1 cellular context compared by ENCODE assay signal in the genomic region with DNA sequence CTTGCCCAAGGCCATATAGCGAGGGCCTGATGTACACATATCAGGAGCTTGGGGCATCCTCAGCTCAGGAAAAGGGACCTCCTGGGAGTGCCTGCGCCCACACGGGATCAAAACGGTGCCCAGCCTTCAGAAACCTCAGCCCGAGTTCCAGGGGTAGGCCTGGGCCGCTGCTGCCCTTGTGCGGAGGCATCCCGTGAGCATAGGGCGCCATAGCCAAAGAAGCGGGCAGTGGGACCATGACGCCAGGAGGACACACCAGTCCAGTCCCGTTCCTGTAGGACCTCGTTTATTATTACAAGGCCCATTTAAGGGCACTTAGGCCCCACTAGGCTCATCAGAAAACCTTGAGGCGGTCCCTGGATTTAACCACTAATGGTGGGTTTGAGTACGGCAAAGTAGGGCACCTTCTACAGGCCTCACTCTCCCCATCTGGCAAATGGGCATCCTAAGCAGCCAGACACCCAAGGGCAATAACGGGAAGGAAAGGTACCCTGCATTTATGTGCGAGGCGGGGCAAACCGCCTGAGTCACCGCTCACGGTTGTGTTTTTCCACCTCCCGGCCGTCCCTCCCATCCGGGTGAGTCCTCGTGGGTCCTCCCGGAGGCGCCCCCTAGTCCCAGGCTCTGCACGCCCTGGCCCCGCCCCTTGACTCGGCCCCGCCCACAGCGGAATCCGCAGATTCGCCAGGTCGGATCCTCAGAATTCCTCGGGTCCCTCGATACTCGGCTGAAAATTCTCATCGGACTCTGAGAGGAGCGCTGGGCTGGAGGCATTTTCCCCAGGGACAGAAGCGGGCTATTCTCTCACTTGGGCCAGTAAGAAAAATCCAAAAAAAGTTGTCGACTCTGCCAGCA.
TF ChIP-seq lines count a peak whose summit lies in the region.

No MANE protein-coding gene starts in this region.

TF ChIP-seq in HEK293, 187 proteins besides CTCF, POLR2A, EP300 and RAD21 (continued from another document and continues in another):
- TF ChIP-seq ZBTB21 (tag by site-specific recombination; IDR thresholded peaks at IDR 0.05) (no peak; the same call in 1 of the 2 replicates), ZNF132 (tag by site-specific recombination; IDR thresholded peaks at IDR 0.05; ENCODE audit: borderline replicate concordance) (no peak), ZNF530 (tag by site-specific recombination; IDR thresholded peaks at IDR 0.05; ENCODE audit: low read depth) (no peak), BCL11B (tag by site-specific recombination; IDR thresholded peaks at IDR 0.05; ENCODE audit: low read depth) (no peak), SETDB1 (IDR thresholded peaks at IDR 0.05; ENCODE audit: insufficient read length, low read length) (no peak), ZNF138 (tag by site-specific recombination; IDR thresholded peaks at IDR 0.05; ENCODE audit: borderline replicate concordance) (0 out of 2 replicates have a peak, but pooled peaks have one; percentile 65), ZNF311 (tag by site-specific recombination; IDR thresholded peaks at IDR 0.05; ENCODE audit: borderline replicate concordance) (no peak), ZNF837 (tag by site-specific recombination; IDR thresholded peaks at IDR 0.05) (no peak), ZNF175 (tag by site-specific recombination; IDR thresholded peaks at IDR 0.05) (no peak), ZNF133 (tag by site-specific recombination; IDR thresholded peaks at IDR 0.05) (no peak), ZNF548 (tag by site-specific recombination; IDR thresholded peaks at IDR 0.05) (0 out of 2 replicates have a peak, but pooled peaks have one; percentile 38), ZNF510 (tag by site-specific recombination; IDR thresholded peaks at IDR 0.05; ENCODE audit: insufficient replicate concordance) (no peak), ZNF785 (tag by site-specific recombination; IDR thresholded peaks at IDR 0.05) (no peak), ZNF324 (tag by site-specific recombination; IDR thresholded peaks at IDR 0.05) (no peak), ZBTB1 (tag by site-specific recombination; IDR thresholded peaks at IDR 0.05) (no peak), HOXD13 (CRISPR knock-in tag; IDR thresholded peaks at IDR 0.05; ENCODE audit: borderline replicate concordance) (no peak), ZNF558 (tag by site-specific recombination; IDR thresholded peaks at IDR 0.05) (no peak), ZNF549 (tag by site-specific recombination; IDR thresholded peaks at IDR 0.05) (no peak), SP7 (tag by site-specific recombination; IDR thresholded peaks at IDR 0.05) (peak; percentile 81), ZNF521 (tag by site-specific recombination; IDR thresholded peaks at IDR 0.05) (no peak), SP3 (tag by site-specific recombination; IDR thresholded peaks at IDR 0.05) (no peak), ZNF274 (IDR thresholded peaks at IDR 0.05; ENCODE audit: low read length) (no peak), ZNF274 (tag by site-specific recombination; IDR thresholded peaks at IDR 0.05; ENCODE audit: borderline replicate concordance) (no peak), GLIS2 (tag by site-specific recombination; IDR thresholded peaks at IDR 0.05) (peak; percentile 95), ZNF626 (tag by site-specific recombination; IDR thresholded peaks at IDR 0.05) (no peak), EGR2 (tag by site-specific recombination; IDR thresholded peaks at IDR 0.05; ENCODE audit: low read depth) (peak; percentile 48; the same call in 1 of the 2 replicates), OSR2 (tag by site-specific recombination; IDR thresholded peaks at IDR 0.05) (no peak), ZNF223 (tag by site-specific recombination; IDR thresholded peaks at IDR 0.05) (no peak), RBAK (tag by site-specific recombination; IDR thresholded peaks at IDR 0.05) (no peak), ZNF221 (tag by site-specific recombination; IDR thresholded peaks at IDR 0.05; ENCODE audit: borderline replicate concordance) (peak; percentile 44; the same call in 1 of the 2 replicates), ZNF394 (tag by site-specific recombination; IDR thresholded peaks at IDR 0.05; ENCODE audit: borderline replicate concordance) (no peak), ZBTB7A (tag by site-specific recombination; IDR thresholded peaks at IDR 0.05; ENCODE audit: low read depth) (no peak), ZNF830 (tag by site-specific recombination; IDR thresholded peaks at IDR 0.05; ENCODE audit: low read depth) (no peak), KLF9 (tag by site-specific recombination; IDR thresholded peaks at IDR 0.05; ENCODE audit: low read depth) (peak; percentile 84), SALL2 (tag by site-specific recombination; IDR thresholded peaks at IDR 0.05; ENCODE audit: borderline replicate concordance) (no peak), TRIM28 (IDR thresholded peaks at IDR 0.05; ENCODE audit: borderline replicate concordance, low read length) (0 out of 2 replicates have a peak, but pooled peaks have one; percentile 3), ZBTB20 (tag by site-specific recombination; IDR thresholded peaks at IDR 0.05) (peak; percentile 66), ZNF76 (tag by site-specific recombination; IDR thresholded peaks at IDR 0.05; ENCODE audit: borderline replicate concordance, low read depth) (no peak)
- TF ChIP-seq, protein P1, sequence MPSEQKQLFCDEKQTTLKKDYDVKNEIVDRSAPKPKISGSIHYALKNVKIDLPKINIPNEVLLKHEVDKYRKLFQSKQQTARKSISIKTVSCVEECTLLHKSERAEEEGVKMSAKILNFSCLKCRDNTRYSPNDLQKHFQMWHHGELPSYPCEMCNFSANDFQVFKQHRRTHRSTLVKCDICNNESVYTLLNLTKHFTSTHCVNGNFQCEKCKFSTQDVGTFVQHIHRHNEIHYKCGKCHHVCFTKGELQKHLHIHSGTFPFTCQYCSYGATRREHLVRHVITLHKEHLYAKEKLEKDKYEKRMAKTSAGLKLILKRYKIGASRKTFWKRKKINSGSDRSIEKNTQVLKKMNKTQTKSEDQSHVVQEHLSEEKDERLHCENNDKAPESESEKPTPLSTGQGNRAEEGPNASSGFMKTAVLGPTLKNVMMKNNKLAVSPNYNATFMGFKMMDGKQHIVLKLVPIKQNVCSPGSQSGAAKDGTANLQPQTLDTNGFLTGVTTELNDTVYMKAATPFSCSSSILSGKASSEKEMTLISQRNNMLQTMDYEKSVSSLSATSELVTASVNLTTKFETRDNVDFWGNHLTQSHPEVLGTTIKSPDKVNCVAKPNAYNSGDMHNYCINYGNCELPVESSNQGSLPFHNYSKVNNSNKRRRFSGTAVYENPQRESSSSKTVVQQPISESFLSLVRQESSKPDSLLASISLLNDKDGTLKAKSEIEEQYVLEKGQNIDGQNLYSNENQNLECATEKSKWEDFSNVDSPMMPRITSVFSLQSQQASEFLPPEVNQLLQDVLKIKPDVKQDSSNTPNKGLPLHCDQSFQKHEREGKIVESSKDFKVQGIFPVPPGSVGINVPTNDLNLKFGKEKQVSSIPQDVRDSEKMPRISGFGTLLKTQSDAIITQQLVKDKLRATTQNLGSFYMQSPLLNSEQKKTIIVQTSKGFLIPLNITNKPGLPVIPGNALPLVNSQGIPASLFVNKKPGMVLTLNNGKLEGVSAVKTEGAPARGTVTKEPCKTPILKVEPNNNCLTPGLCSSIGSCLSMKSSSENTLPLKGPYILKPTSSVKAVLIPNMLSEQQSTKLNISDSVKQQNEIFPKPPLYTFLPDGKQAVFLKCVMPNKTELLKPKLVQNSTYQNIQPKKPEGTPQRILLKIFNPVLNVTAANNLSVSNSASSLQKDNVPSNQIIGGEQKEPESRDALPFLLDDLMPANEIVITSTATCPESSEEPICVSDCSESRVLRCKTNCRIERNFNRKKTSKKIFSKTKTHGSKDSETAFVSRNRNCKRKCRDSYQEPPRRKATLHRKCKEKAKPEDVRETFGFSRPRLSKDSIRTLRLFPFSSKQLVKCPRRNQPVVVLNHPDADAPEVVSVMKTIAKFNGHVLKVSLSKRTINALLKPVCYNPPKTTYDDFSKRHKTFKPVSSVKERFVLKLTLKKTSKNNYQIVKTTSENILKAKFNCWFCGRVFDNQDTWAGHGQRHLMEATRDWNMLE (tag by site-specific recombination; conservative IDR thresholded peaks at IDR 0.05; ENCODE audit: low read depth), result no peak
- TF ChIP-seq, protein P2, sequence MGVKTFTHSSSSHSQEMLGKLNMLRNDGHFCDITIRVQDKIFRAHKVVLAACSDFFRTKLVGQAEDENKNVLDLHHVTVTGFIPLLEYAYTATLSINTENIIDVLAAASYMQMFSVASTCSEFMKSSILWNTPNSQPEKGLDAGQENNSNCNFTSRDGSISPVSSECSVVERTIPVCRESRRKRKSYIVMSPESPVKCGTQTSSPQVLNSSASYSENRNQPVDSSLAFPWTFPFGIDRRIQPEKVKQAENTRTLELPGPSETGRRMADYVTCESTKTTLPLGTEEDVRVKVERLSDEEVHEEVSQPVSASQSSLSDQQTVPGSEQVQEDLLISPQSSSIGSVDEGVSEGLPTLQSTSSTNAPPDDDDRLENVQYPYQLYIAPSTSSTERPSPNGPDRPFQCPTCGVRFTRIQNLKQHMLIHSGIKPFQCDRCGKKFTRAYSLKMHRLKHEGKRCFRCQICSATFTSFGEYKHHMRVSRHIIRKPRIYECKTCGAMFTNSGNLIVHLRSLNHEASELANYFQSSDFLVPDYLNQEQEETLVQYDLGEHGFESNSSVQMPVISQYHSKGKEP (tag by site-specific recombination; IDR thresholded peaks at IDR 0.05), result no peak
- TF ChIP-seq, protein P3, sequence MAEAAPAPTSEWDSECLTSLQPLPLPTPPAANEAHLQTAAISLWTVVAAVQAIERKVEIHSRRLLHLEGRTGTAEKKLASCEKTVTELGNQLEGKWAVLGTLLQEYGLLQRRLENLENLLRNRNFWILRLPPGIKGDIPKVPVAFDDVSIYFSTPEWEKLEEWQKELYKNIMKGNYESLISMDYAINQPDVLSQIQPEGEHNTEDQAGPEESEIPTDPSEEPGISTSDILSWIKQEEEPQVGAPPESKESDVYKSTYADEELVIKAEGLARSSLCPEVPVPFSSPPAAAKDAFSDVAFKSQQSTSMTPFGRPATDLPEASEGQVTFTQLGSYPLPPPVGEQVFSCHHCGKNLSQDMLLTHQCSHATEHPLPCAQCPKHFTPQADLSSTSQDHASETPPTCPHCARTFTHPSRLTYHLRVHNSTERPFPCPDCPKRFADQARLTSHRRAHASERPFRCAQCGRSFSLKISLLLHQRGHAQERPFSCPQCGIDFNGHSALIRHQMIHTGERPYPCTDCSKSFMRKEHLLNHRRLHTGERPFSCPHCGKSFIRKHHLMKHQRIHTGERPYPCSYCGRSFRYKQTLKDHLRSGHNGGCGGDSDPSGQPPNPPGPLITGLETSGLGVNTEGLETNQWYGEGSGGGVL (tag by site-specific recombination; IDR thresholded peaks at IDR 0.05), result peak; percentile 10; the same call in 1 of the 2 replicates
- TF ChIP-seq, protein P4, sequence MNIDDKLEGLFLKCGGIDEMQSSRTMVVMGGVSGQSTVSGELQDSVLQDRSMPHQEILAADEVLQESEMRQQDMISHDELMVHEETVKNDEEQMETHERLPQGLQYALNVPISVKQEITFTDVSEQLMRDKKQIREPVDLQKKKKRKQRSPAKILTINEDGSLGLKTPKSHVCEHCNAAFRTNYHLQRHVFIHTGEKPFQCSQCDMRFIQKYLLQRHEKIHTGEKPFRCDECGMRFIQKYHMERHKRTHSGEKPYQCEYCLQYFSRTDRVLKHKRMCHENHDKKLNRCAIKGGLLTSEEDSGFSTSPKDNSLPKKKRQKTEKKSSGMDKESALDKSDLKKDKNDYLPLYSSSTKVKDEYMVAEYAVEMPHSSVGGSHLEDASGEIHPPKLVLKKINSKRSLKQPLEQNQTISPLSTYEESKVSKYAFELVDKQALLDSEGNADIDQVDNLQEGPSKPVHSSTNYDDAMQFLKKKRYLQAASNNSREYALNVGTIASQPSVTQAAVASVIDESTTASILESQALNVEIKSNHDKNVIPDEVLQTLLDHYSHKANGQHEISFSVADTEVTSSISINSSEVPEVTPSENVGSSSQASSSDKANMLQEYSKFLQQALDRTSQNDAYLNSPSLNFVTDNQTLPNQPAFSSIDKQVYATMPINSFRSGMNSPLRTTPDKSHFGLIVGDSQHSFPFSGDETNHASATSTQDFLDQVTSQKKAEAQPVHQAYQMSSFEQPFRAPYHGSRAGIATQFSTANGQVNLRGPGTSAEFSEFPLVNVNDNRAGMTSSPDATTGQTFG (tag by site-specific recombination; IDR thresholded peaks at IDR 0.05; ENCODE audit: borderline replicate concordance), result no peak
- TF ChIP-seq, protein P5, sequence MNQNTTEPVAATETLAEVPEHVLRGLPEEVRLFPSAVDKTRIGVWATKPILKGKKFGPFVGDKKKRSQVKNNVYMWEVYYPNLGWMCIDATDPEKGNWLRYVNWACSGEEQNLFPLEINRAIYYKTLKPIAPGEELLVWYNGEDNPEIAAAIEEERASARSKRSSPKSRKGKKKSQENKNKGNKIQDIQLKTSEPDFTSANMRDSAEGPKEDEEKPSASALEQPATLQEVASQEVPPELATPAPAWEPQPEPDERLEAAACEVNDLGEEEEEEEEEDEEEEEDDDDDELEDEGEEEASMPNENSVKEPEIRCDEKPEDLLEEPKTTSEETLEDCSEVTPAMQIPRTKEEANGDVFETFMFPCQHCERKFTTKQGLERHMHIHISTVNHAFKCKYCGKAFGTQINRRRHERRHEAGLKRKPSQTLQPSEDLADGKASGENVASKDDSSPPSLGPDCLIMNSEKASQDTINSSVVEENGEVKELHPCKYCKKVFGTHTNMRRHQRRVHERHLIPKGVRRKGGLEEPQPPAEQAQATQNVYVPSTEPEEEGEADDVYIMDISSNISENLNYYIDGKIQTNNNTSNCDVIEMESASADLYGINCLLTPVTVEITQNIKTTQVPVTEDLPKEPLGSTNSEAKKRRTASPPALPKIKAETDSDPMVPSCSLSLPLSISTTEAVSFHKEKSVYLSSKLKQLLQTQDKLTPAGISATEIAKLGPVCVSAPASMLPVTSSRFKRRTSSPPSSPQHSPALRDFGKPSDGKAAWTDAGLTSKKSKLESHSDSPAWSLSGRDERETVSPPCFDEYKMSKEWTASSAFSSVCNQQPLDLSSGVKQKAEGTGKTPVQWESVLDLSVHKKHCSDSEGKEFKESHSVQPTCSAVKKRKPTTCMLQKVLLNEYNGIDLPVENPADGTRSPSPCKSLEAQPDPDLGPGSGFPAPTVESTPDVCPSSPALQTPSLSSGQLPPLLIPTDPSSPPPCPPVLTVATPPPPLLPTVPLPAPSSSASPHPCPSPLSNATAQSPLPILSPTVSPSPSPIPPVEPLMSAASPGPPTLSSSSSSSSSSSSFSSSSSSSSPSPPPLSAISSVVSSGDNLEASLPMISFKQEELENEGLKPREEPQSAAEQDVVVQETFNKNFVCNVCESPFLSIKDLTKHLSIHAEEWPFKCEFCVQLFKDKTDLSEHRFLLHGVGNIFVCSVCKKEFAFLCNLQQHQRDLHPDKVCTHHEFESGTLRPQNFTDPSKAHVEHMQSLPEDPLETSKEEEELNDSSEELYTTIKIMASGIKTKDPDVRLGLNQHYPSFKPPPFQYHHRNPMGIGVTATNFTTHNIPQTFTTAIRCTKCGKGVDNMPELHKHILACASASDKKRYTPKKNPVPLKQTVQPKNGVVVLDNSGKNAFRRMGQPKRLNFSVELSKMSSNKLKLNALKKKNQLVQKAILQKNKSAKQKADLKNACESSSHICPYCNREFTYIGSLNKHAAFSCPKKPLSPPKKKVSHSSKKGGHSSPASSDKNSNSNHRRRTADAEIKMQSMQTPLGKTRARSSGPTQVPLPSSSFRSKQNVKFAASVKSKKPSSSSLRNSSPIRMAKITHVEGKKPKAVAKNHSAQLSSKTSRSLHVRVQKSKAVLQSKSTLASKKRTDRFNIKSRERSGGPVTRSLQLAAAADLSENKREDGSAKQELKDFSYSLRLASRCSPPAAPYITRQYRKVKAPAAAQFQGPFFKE (tag by site-specific recombination; IDR thresholded peaks at IDR 0.05; ENCODE audit: borderline replicate concordance), result no peak
